ENCODE assay signal across 8 cellular contexts in the genomic region with DNA sequence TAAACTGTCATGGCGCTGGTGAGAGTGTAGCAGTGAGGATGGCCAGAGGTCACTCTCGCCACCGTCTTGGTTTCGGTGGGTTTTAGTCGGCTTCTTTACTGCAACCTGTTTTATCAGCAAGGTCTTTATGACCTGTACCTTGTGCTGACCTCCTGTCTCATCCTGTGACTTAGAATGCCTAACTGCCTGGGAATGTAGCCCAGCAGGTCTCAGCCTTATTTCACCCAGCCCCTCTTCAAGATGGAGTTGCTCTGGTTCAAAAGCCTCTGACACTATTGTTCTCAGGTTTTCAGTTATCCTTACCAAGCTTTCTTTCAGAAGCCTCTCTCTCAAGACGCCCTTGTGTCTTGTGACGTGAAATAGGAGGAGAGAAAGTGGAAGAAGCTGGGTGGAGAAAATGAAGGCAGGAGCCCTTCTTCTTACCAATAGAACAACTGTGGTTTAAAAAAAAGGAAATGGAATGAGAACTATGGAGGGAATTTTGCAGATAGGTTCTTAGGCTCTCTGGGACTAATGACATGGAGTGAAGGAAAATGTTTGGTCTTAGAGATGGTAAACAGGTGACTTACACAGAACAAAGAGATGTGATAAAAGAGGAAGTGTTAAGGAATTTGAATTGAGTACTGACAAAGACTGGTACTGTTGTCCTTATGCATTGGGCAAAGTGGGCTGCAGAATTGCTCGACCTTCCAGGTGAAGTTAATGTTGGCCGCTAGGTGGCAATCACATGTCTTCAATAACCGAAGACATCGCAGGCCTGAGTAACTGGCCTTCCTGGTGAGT.
DNase-seq lines count a peak whose midpoint lies in the region; ATAC-seq and TF ChIP-seq lines count a peak whose summit lies in the region.

No MANE protein-coding gene starts in this region.

- ATAC-seq in GM18858 (IDR thresholded peaks at IDR 0.05; ENCODE audit: unreplicated experiment) (peak; percentile 87), HG03095 (IDR thresholded peaks at IDR 0.05; ENCODE audit: unreplicated experiment) (peak; percentile 82)

- DNase-seq in AG09319 (ENCODE audit: extremely low read depth, low read depth) (peak; percentile 82), NCI-H2171 (lab: John Stamatoyannopoulos, UW) (peak; percentile 65), kidney tubule cell (ENCODE audit: low spot score) (peak; percentile 86)
- peak; percentile 17 for DNase-seq in central memory CD4-positive, alpha-beta T cell
- DNase-seq in stimulated activated CD4-positive, alpha-beta T cell treated with anti-CD3 and anti-CD28 coated beads, Interleukin-4, amount 100 ng/mL, for 48 hours (ENCODE audit: low read depth in 2 of 2), result peak; percentile 28 to 52

- H3K27ac ChIP-seq in VCaP, result peak overlapping the region; percentile 44; the same call in 1 of the 2 replicates

- peak; percentile 62 for TF ChIP-seq CTCF in AG09319 (IDR thresholded peaks at IDR 0.05; ENCODE audit: low read depth, low read length)
- peak; percentile 84 for TF ChIP-seq CTCF in VCaP (conservative IDR thresholded peaks at IDR 0.05)

Comparison
In these comparisons a context has a peak if more than half of its experiments do, and no peak if none do; other contexts are left out.
1. Peak in every context shown above with its lines: DNase-seq, ATAC-seq and H3K27ac ChIP-seq.
2. DNase-seq: peak in every context shown above with its lines; median percentile 86 in kidney tubule cell; 82 in AG09319; 65 in NCI-H2171; 40 in stimulated activated CD4-positive, alpha-beta T cell treated with anti-CD3 and anti-CD28 coated beads, Interleukin-4, amount 100 ng/mL, for 48 hours; 17 in central memory CD4-positive, alpha-beta T cell.